10 cellular contexts compared by ENCODE assay signal in genomic region chrX:23434356-23434884, GRCh38.
DNase-seq lines count a peak whose midpoint lies in the region; ATAC-seq and TF ChIP-seq lines count a peak whose summit lies in the region.
"Had no signal": no experiment of that assay in that cellular context is flagged by ENCODE, and none has a peak within 500 bp of the region (broad histone marks: within the 10 kb centered on the region; RNA-seq: fewer than 3 reads in every experiment).

No MANE protein-coding gene starts in this region.

- no peaks in the 10 kb centered on the region for H3K9me3 ChIP-seq in mesenchymal stem cell (ENCODE audit: control insufficient read depth, low read length)
- no peaks in the 10 kb centered on the region for H3K9me3 ChIP-seq in thoracic aorta
- H3K9me3 ChIP-seq in WERI-Rb-1 (ENCODE audit: severe bottlenecking) = no peaks in the 10 kb centered on the region
- peaks cover 13% of the 10 kb centered on the region for H3K9me3 ChIP-seq in Karpas-422 (ENCODE audit: low read length)
- H3K9me3 ChIP-seq in HAP-1 = no peaks in the 10 kb centered on the region

- H3K4me3 ChIP-seq in mesenchymal stem cell (ENCODE audit: insufficient read depth in 1 of 2, low read depth in 1 of 2, low read length in 2 of 2) (no peak overlapping the region), thoracic aorta (no peak overlapping the region), WERI-Rb-1 (ENCODE audit: low read depth, low read length) (no peak overlapping the region), Karpas-422 (ENCODE audit: low read length) (no peak overlapping the region), HAP-1 (no peak overlapping the region)

- H2BK15ac ChIP-seq in mesenchymal stem cell (ENCODE audit: low read depth, poor library complexity, severe bottlenecking) = no peak overlapping the region

- H4K20me1 ChIP-seq in Karpas-422 (ENCODE audit: insufficient read depth, low read depth, low read length) = no peaks in the 10 kb centered on the region

- ATAC-seq in thoracic aorta (ENCODE audit: insufficient number of reproducible peaks, low FRiP score, low read depth) (peak; percentile 36), GM21423 (IDR thresholded peaks at IDR 0.05; ENCODE audit: unreplicated experiment) (no peak)
- ATAC-seq: activated T-cell treated with anti-CD3 and anti-CD28 coated beads, Interleukin-2, amount 50 U/mL, for 4 hours had no signal

- H3K18ac ChIP-seq in mesenchymal stem cell (ENCODE audit: low read depth in 1 of 2, low read length in 2 of 2) = no peak overlapping the region

- no peak overlapping the region for H4K91ac ChIP-seq in mesenchymal stem cell (ENCODE audit: low read length)

- peak; percentile 77 for DNase-seq in RPMI7951 (ENCODE audit: low read depth)
- DNase-seq in fibroblast of gingiva (ENCODE audit: low read depth) = peak; percentile 79
- DNase-seq in mesenchymal stem cell = peak; percentile 1
- DNase-seq in thoracic aorta (ENCODE audit: low spot score) = peak; percentile 30
- DNase-seq in WERI-Rb-1 = no peak
- DNase-seq in Karpas-422 = no peak
- no peak for DNase-seq in HAP-1 (ENCODE audit: low spot score in 2 of 2)
- DNase-seq: activated T-cell treated with anti-CD3 and anti-CD28 coated beads, Interleukin-2, amount 50 U/mL, for 4 hours; NCI-H526 treated with DMSO at 0.1 percent for 48 hours had no signal

- no peak overlapping the region for H3K23ac ChIP-seq in mesenchymal stem cell (ENCODE audit: low read length in 2 of 2)

- no peak overlapping the region for H3K4ac ChIP-seq in mesenchymal stem cell (ENCODE audit: low read depth in 1 of 2, low read length in 2 of 2)

- no peaks in the 10 kb centered on the region for H3K36me3 ChIP-seq in mesenchymal stem cell (ENCODE audit: control insufficient read depth in 1 of 2, insufficient read depth in 2 of 2, low read depth in 1 of 2, low read length in 2 of 2)
- H3K36me3 ChIP-seq in thoracic aorta = no peaks in the 10 kb centered on the region
- no peaks in the 10 kb centered on the region for H3K36me3 ChIP-seq in WERI-Rb-1
- H3K36me3 ChIP-seq in Karpas-422 (ENCODE audit: insufficient read depth, low read length) = no peaks in the 10 kb centered on the region
- H3K36me3 ChIP-seq in HAP-1 (replicated peaks) = no peaks in the 10 kb centered on the region

- no peak overlapping the region for H3K4me2 ChIP-seq in mesenchymal stem cell (ENCODE audit: low read length, poor library complexity, severe bottlenecking)
- no peak overlapping the region for H3K4me2 ChIP-seq in Karpas-422 (ENCODE audit: low read depth, low read length, poor library complexity, severe bottlenecking)

- H2BK5ac ChIP-seq in mesenchymal stem cell (ENCODE audit: low read depth, low read length, poor library complexity, severe bottlenecking) = no peak overlapping the region

- no peaks in the 10 kb centered on the region for H3K4me1 ChIP-seq in mesenchymal stem cell (ENCODE audit: control insufficient read depth, insufficient read depth, low read depth, low read length)
- peaks cover 0 to 20% of the 10 kb centered on the region in 2 donors for H3K4me1 ChIP-seq in thoracic aorta (ENCODE audit: control insufficient read depth in 1 of 2, low read depth in 2 of 2)
- H3K4me1 ChIP-seq in Karpas-422 (ENCODE audit: low read length) = no peaks in the 10 kb centered on the region
- H3K4me1 ChIP-seq in HAP-1 = no peaks in the 10 kb centered on the region

- H3K14ac ChIP-seq in mesenchymal stem cell (ENCODE audit: low read length in 2 of 2) = no peak overlapping the region

- no peak overlapping the region for H2AK5ac ChIP-seq in mesenchymal stem cell (ENCODE audit: low read length, severe bottlenecking)

- H4K8ac ChIP-seq in mesenchymal stem cell (ENCODE audit: low read length) = no peak overlapping the region

- no peak overlapping the region for H2BK120ac ChIP-seq in mesenchymal stem cell (ENCODE audit: low read depth, low read length)

- H3K79me1 ChIP-seq in mesenchymal stem cell (replicated peaks; ENCODE audit: low read length, poor library complexity, severe bottlenecking) = no peaks in the 10 kb centered on the region

- H3K27ac ChIP-seq in mesenchymal stem cell (ENCODE audit: low read length, poor library complexity, severe bottlenecking) = no peak overlapping the region
- H3K27ac ChIP-seq in thoracic aorta = peak overlapping the region; percentile 77 to 78
- no peak overlapping the region for H3K27ac ChIP-seq in WERI-Rb-1
- H3K27ac ChIP-seq in Karpas-422 (ENCODE audit: low read length) = no peak overlapping the region

- H2AFZ ChIP-seq in mesenchymal stem cell (ENCODE audit: low read depth, low read length) = no peak overlapping the region
- H2AFZ ChIP-seq in Karpas-422 (ENCODE audit: low read length) = no peak overlapping the region

- WGBS in mesenchymal stem cell = 66% methylated on average over 3 of the region's 3 CpGs

- no peak overlapping the region for H3K9ac ChIP-seq in mesenchymal stem cell (ENCODE audit: low read length)
- no peak overlapping the region for H3K9ac ChIP-seq in Karpas-422 (ENCODE audit: low read length)

- TF ChIP-seq CTCF in thoracic aorta (IDR thresholded peaks at IDR 0.05) (no peak), WERI-Rb-1 (IDR thresholded peaks at IDR 0.05; ENCODE audit: low read depth, low read length) (no peak)

- H3K79me2 ChIP-seq in Karpas-422 (ENCODE audit: low read length) = no peaks in the 10 kb centered on the region

- H2BK12ac ChIP-seq in mesenchymal stem cell (ENCODE audit: low read length in 2 of 2) = no peak overlapping the region

- no peaks in the 10 kb centered on the region for H3K9me2 ChIP-seq in Karpas-422 (replicated peaks; ENCODE audit: insufficient read depth, low read length)

- no peaks in the 10 kb centered on the region for H3K27me3 ChIP-seq in mesenchymal stem cell (ENCODE audit: control insufficient read depth in 1 of 2, insufficient read depth in 1 of 2, low read length in 2 of 2)
- H3K27me3 ChIP-seq in thoracic aorta (replicated peaks; ENCODE audit: insufficient read depth) = no peaks in the 10 kb centered on the region
- H3K27me3 ChIP-seq in WERI-Rb-1 (ENCODE audit: insufficient read depth, low read depth, severe bottlenecking) = peaks cover 2% of the 10 kb centered on the region
- no peaks in the 10 kb centered on the region for H3K27me3 ChIP-seq in Karpas-422 (ENCODE audit: low read length)
- no peaks in the 10 kb centered on the region for H3K27me3 ChIP-seq in HAP-1 (ENCODE audit: low read depth)

- in situ Hi-C loops in HAP-1 (cut with MboI; ENCODE audit: low sequenced_read_pairs) = no loop called here

Comparison
In these comparisons a context has a peak if more than half of its experiments do, and no peak if none do; other contexts are left out.
1. DNase-seq: peak in RPMI7951 (single experiment), fibroblast of gingiva (single experiment), mesenchymal stem cell (single experiment) and thoracic aorta (single experiment); none in WERI-Rb-1 (single experiment), Karpas-422 (single experiment) and HAP-1 (0 of 2).
2. H3K27ac ChIP-seq: peak in thoracic aorta (2 of 2); none in mesenchymal stem cell (single experiment), WERI-Rb-1 (single experiment) and Karpas-422 (single experiment).